In genomic region chr10:87850742-87851205, GRCh38 we compare ENCODE assay signal across 8 cellular contexts. TPM values are rescaled to one million over a fixed set of nuclear protein-coding genes. Genes with fewer than 3 reads are reported as not detected.
DNase-seq lines count a peak whose midpoint lies in the region; ATAC-seq and TF ChIP-seq lines count a peak whose summit lies in the region.

No MANE protein-coding gene starts in this region.

- H3K27ac ChIP-seq in A673 (ENCODE audit: low read depth, low read length, poor library complexity, severe bottlenecking) (no peak overlapping the region), lung (ENCODE audit: low read depth in 1 of 2, low read length in 1 of 2) (no peak overlapping the region)

- peak; percentile 64 to 68 for ATAC-seq in activated CD4-positive, CD25-positive, alpha-beta regulatory T cell treated with anti-CD3 and anti-CD28 coated beads, Interleukin-2, amount 50 U/mL, for 24 hours
- peak; percentile 58 for ATAC-seq in lung (ENCODE audit: insufficient read depth, low FRiP score)
- ATAC-seq in stimulated activated naive CD8-positive, alpha-beta T cell treated with anti-CD3 and anti-CD28 coated beads, Interleukin-15, amount 100 ng/mL, for 72 hours: peak; percentile 79

- H3K4me3 ChIP-seq in A673 (ENCODE audit: low read depth, low read length, poor library complexity, severe bottlenecking) (no peak overlapping the region), GM12875 (ENCODE audit: low read depth, low read length) (no peak overlapping the region), lung (no peak overlapping the region)

- TF ChIP-seq CTCF in A673 (conservative IDR thresholded peaks at IDR 0.05; ENCODE audit: low read depth, low read length) (peak; percentile 72), GM12875 (IDR thresholded peaks at IDR 0.05; ENCODE audit: borderline replicate concordance, insufficient read depth, low read depth, low read length) (peak; percentile 47; the same call in 1 of the 2 replicates), lung (IDR thresholded peaks at IDR 0.05; ENCODE audit: control extremely low read depth, extremely low read depth) (peak; percentile 66)

- POLR2A ChIA-PET in A673 (lab: Charles Lee; ENCODE audit: low non-redundant PET): no interaction called here

- H3K27me3 ChIP-seq in A673 (replicated peaks; ENCODE audit: insufficient read depth, low read depth, low read length, poor library complexity): no peaks in the 10 kb centered on the region
- H3K27me3 ChIP-seq in lung (ENCODE audit: control insufficient read depth, insufficient read depth): no peaks in the 10 kb centered on the region

- H3K27me3 Mint-ChIP-seq in stimulated activated naive CD8-positive, alpha-beta T cell treated with anti-CD3 and anti-CD28 coated beads, Interleukin-15, amount 100 ng/mL, for 72 hours: no peaks in the 10 kb centered on the region

- 13 to 17% methylated on average over 5 of the region's 5 CpGs for WGBS in lung, 2 donors

- CTCF ChIA-PET in A673 (lab: Charles Lee): interaction anchor here (0.6 to 2.1 kb wide), 2 partner anchors 10 to 264 kb away, joined by 5 to 13 read pairs; no protein-coding TSS in a partner anchor

- no peaks in the 10 kb centered on the region for H3K4me1 ChIP-seq in A673 (ENCODE audit: insufficient read depth, low read length, poor library complexity, severe bottlenecking)
- no peaks in the 10 kb centered on the region for H3K4me1 ChIP-seq in lung (ENCODE audit: control insufficient read depth in 2 of 2, insufficient read depth in 2 of 2, low read length in 2 of 2)

- DNase-seq in A673 (ENCODE audit: low spot score): peak; percentile 74
- peak; percentile 18 for DNase-seq in NCI-H187 treated with DMSO at 0.1 percent for 48 hours (lab: John Stamatoyannopoulos, UW)
- peak; percentile 58 for DNase-seq in dedifferentiated amniotic fluid mesenchymal stem cell (ENCODE audit: extremely low spot score)
- peak; percentile 48 for DNase-seq in lung (ENCODE audit: low spot score)
- peak; percentile 23 to 40 for DNase-seq in stimulated activated naive CD8-positive, alpha-beta T cell treated with anti-CD3 and anti-CD28 coated beads, Interleukin-15, amount 100 ng/mL, for 72 hours
- DNase-seq in cortex of kidney (lab: John Stamatoyannopoulos, UW): no peak

- H3K9me3 ChIP-seq in A673 (ENCODE audit: low read depth, low read length, poor library complexity, severe bottlenecking) (no peaks in the 10 kb centered on the region), lung (ENCODE audit: control insufficient read depth in 2 of 2, insufficient read depth in 1 of 2, low read length in 1 of 2) (no peaks in the 10 kb centered on the region)

- H3K27ac Mint-ChIP-seq in stimulated activated naive CD8-positive, alpha-beta T cell treated with anti-CD3 and anti-CD28 coated beads, Interleukin-15, amount 100 ng/mL, for 72 hours: no peak overlapping the region

- H3K4me1 Mint-ChIP-seq in stimulated activated naive CD8-positive, alpha-beta T cell treated with anti-CD3 and anti-CD28 coated beads, Interleukin-15, amount 100 ng/mL, for 72 hours: peaks cover 7% of the 10 kb centered on the region

- no TSS peak for BruUV-seq in A673 (replicated peaks; lab: Mats Ljungman, UMichigan)

- intact Hi-C loops in A673 (cut with micrococcal nuclease; ENCODE audit: unreplicated experiment): loop anchor here (1.0 kb wide), 1 partner anchor 264 kb away; no protein-coding TSS in a partner anchor

- H3K36me3 ChIP-seq in A673 (ENCODE audit: insufficient read depth, low read length, poor library complexity, severe bottlenecking): no peaks in the 10 kb centered on the region
- H3K36me3 ChIP-seq in lung (ENCODE audit: control insufficient read depth in 2 of 2, insufficient read depth in 2 of 2, low read length in 2 of 2): no peaks in the 10 kb centered on the region

- no peaks in the 10 kb centered on the region for H3K9me3 Mint-ChIP-seq in stimulated activated naive CD8-positive, alpha-beta T cell treated with anti-CD3 and anti-CD28 coated beads, Interleukin-15, amount 100 ng/mL, for 72 hours

- no peak overlapping the region for H3K4me3 Mint-ChIP-seq in stimulated activated naive CD8-positive, alpha-beta T cell treated with anti-CD3 and anti-CD28 coated beads, Interleukin-15, amount 100 ng/mL, for 72 hours

RNA-seq across cellular contexts. Expression of gene KLLN, which starts 12.6 kb away (rescaled TPM):
- total RNA-seq in A673 (2021) (0.32 and 0.37 TPM in 2 replicates), lung (1 to 10 TPM; 1.1 to 1.5 TPM)
- polyA plus RNA-seq in lung: under 1 TPM; 0.14 to 0.66 TPM

RNA-seq across cellular contexts. Expression of gene PTEN, which starts 12.7 kb away (rescaled TPM):
- total RNA-seq in A673 (2021) (66.0 and 66.4 TPM in 2 replicates), lung (100 to 1,000 TPM in 1 of 2 donors, 10 to 100 TPM in 1; 91.9 to 334 TPM)
- 10 to 100 TPM; 29.4 to 36.3 TPM for polyA plus RNA-seq in lung

RNA-seq across cellular contexts. Expression of gene ATAD1, which starts 32.7 kb away (rescaled TPM):
- 48.6 and 51.6 TPM in 2 replicates for total RNA-seq in A673 (2021)
- total RNA-seq in lung: 10 to 100 TPM; 37.6 to 50.2 TPM
- 10 to 100 TPM; 11.6 to 19.8 TPM for polyA plus RNA-seq in lung
